ENCODE assay signal across 8 cellular contexts in the genomic region with DNA sequence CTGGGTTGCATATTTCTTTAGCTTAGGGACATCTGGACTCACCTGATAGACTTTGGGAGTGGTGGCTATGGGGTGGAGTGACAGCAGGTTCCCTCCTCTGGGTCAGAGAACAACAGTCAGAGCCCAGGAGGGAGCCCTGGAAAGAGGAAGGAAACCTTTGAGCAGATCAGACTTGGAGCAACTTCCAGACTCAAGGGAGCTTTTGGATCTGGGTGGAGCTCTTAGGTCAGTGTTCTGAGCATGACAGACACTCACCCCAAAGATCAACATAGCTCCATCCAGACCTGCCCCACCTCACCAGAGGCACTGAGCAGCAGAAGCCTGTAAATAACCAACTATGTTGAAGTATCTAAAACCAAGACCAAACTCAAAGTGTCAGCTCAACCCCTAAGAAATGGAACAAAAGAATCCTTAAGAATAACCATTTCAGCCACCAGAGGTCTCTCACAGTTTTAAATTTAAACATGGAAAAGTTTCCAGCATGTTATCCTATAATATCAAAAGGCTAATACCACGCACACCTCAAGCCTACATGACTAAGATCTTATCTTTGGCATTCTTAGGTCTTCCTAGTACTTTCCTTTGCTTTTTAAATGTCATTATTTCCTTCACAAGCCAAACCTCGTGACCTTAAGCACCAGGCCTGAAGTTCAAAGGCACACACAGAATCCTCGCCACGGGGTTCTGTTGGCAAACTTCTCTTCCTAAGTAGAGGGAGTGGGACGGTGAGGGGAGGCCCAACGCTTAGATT. TPM values are rescaled to one million over a fixed set of nuclear protein-coding genes. Genes with fewer than 3 reads are reported as not detected.
DNase-seq lines count a peak whose midpoint lies in the region; ATAC-seq and TF ChIP-seq lines count a peak whose summit lies in the region.

No MANE protein-coding gene starts in this region.

- H3K9me3 ChIP-seq in DND-41 (ENCODE audit: insufficient read depth, low read length, severe bottlenecking) (no peaks in the 10 kb centered on the region), prostate gland (no peaks in the 10 kb centered on the region)

- H3K4me3 ChIP-seq in DND-41 (ENCODE audit: low read depth in 1 of 2, low read length in 2 of 2) (no peak overlapping the region), prostate gland (no peak overlapping the region)

- 41% methylated on average over 6 of the region's 6 CpGs for WGBS in prostate gland

- no peak overlapping the region for H3K4me2 ChIP-seq in DND-41 (ENCODE audit: insufficient read depth, low read length)

- no peak overlapping the region for H3K9ac ChIP-seq in DND-41 (ENCODE audit: low read depth, low read length)

- no peak overlapping the region for H2AFZ ChIP-seq in DND-41 (ENCODE audit: low read depth, low read length)

- POLR2A ChIA-PET in HEK293T (lab: Yijun Ruan, JAX), result interaction anchor here (1.5 kb wide), 1 partner anchor 115 kb away, joined by 3 read pairs; no protein-coding TSS in a partner anchor

- no peak for TF ChIP-seq POLR2A in prostate gland (IDR thresholded peaks at IDR 0.05)

- no peak for DNase-seq in DND-41
- peak; percentile 58 for DNase-seq in RPMI7951 (ENCODE audit: low read depth)
- peak; percentile 78 for DNase-seq in fibroblast of peridontal ligament (ENCODE audit: extremely low read depth)
- no peak for DNase-seq in prostate gland (ENCODE audit: low spot score)
- DNase-seq in NCI-H187 (lab: John Stamatoyannopoulos, UW), result no peak
- DNase-seq in NCI-H510A treated with DMSO at 0.1 percent for 48 hours (lab: John Stamatoyannopoulos, UW), result no peak
- no peak for DNase-seq in HEK293T (ENCODE audit: extremely low spot score)

- peaks cover under 1% of the 10 kb centered on the region for H3K27me3 ChIP-seq in DND-41 (ENCODE audit: insufficient read depth, low read length, poor library complexity)
- H3K27me3 ChIP-seq in prostate gland (replicated peaks; ENCODE audit: insufficient read depth), result no peaks in the 10 kb centered on the region

- H3K4me1 ChIP-seq in DND-41 (ENCODE audit: insufficient read depth, low read length), result no peaks in the 10 kb centered on the region
- H3K4me1 ChIP-seq in prostate gland (replicated peaks), result peaks cover 1% of the 10 kb centered on the region

- CTCF ChIA-PET in HEK293T (lab: Yijun Ruan, JAX), result interaction anchor here (0.6 to 3.5 kb wide), 10 partner anchors 8 to 652 kb away, joined by 3 to 17 read pairs (median 4); no protein-coding TSS in a partner anchor

- intact Hi-C loops in prostate gland (cut with DNase I), result loop anchor here (2.0 kb wide), 1 partner anchor 114 kb away; no protein-coding TSS in a partner anchor

- H3K79me2 ChIP-seq in DND-41 (ENCODE audit: insufficient read depth, low read length), result no peaks in the 10 kb centered on the region

- H3K36me3 ChIP-seq in DND-41 (ENCODE audit: insufficient read depth, low read length) (no peaks in the 10 kb centered on the region), prostate gland (no peaks in the 10 kb centered on the region)

- no peaks in the 10 kb centered on the region for H4K20me1 ChIP-seq in DND-41 (ENCODE audit: insufficient read depth, low read length)

- H3K27ac ChIP-seq in DND-41 (ENCODE audit: low read length), result no peak overlapping the region
- H3K27ac ChIP-seq in prostate gland, result peak overlapping the region; percentile 29 to 50

- 0 out of 3 replicates have a peak, but pooled peaks have one; percentile 35 for ATAC-seq in DND-41 (ENCODE audit: insufficient read depth, low read depth)
- ATAC-seq in GM21723 (IDR thresholded peaks at IDR 0.05; ENCODE audit: unreplicated experiment), result no peak

- TF ChIP-seq CTCF in DND-41 (IDR thresholded peaks at IDR 0.05; ENCODE audit: borderline replicate concordance, extremely low read depth, low read length, poor library complexity, severe bottlenecking) (peak; percentile 47), prostate gland (IDR thresholded peaks at IDR 0.05) (peak; percentile 24 to 78 (median 63))

TF ChIP-seq in HEK293T, 16 proteins besides CTCF, POLR2A, EP300 and RAD21:
- no peak for TF ChIP-seq ELF4 (IDR thresholded peaks at IDR 0.05)
- no peak for TF ChIP-seq PKNOX1 (IDR thresholded peaks at IDR 0.05)
- no peak for TF ChIP-seq CTBP1 (IDR thresholded peaks at IDR 0.05; ENCODE audit: borderline replicate concordance)
- no peak for TF ChIP-seq LEF1 (IDR thresholded peaks at IDR 0.05; ENCODE audit: borderline replicate concordance)
- no peak for TF ChIP-seq SP1 (IDR thresholded peaks at IDR 0.05)
- no peak for TF ChIP-seq TARDBP (IDR thresholded peaks at IDR 0.05)
- no peak for TF ChIP-seq FOXM1 (IDR thresholded peaks at IDR 0.05; ENCODE audit: borderline replicate concordance)
- no peak for TF ChIP-seq NFRKB (IDR thresholded peaks at IDR 0.05)
- TF ChIP-seq HDGF (IDR thresholded peaks at IDR 0.05; ENCODE audit: borderline replicate concordance), result no peak
- no peak for TF ChIP-seq FOXK2 (IDR thresholded peaks at IDR 0.05)
- TF ChIP-seq L3MBTL2 (conservative IDR thresholded peaks at IDR 0.05), result no peak
- no peak for TF ChIP-seq SUZ12 (IDR thresholded peaks at IDR 0.05)
- TF ChIP-seq ZNF384 (IDR thresholded peaks at IDR 0.05), result no peak
- TF ChIP-seq BHLHE40 (IDR thresholded peaks at IDR 0.05; ENCODE audit: borderline replicate concordance), result no peak

RNA-seq across cellular contexts. Expression of gene UMPS, which starts 56.4 kb away (rescaled TPM):
- 28.3 and 35.9 TPM in 2 replicates for total RNA-seq in RPMI7951 (2014; rRNA removed; shearing (Covaris generic))
- 10 to 100 TPM; 22.2 to 23.5 TPM for total RNA-seq in prostate gland

Comparison
In these comparisons a context has a peak if more than half of its experiments do, and no peak if none do; other contexts are left out.
1. DNase-seq: peak in RPMI7951 (single experiment) and fibroblast of peridontal ligament (single experiment); none in DND-41 (single experiment), prostate gland (single experiment), NCI-H187 (0 of 2), NCI-H510A treated with DMSO at 0.1 percent for 48 hours (single experiment) and HEK293T (single experiment).